8 cellular contexts compared by ENCODE assay signal in genomic region chr7:155356323-155357105, GRCh38. TPM values are rescaled to one million over a fixed set of nuclear protein-coding genes. Genes with fewer than 3 reads are reported as not detected.
DNase-seq lines count a peak whose midpoint lies in the region; ATAC-seq and TF ChIP-seq lines count a peak whose summit lies in the region.

No MANE protein-coding gene starts in this region.

- H3K27me3 ChIP-seq in DND-41 (ENCODE audit: insufficient read depth, low read length, poor library complexity) (no peaks in the 10 kb centered on the region), KMS-11 (ENCODE audit: insufficient read depth, low read depth) (peaks cover 15% of the 10 kb centered on the region; the same call in 1 of the 2 replicates)

- H3K9me3 ChIP-seq in DND-41 (ENCODE audit: insufficient read depth, low read length, severe bottlenecking): no peaks in the 10 kb centered on the region

- no peak overlapping the region for H3K4me3 ChIP-seq in DND-41 (ENCODE audit: low read depth in 1 of 2, low read length in 2 of 2)
- no peak overlapping the region for H3K4me3 ChIP-seq in KMS-11 (IDR thresholded peaks at IDR 0.05; ENCODE audit: insufficient read depth, low read depth, low read length)
- no peak overlapping the region for H3K4me3 ChIP-seq in astrocyte of the spinal cord (ENCODE audit: low read depth, low read length)

- H3K4me3 Mint-ChIP-seq in nephron (no peak overlapping the region), T-cell (no peak overlapping the region)
- no peak overlapping the region for H3K4me3 Mint-ChIP-seq in activated CD4-positive, alpha-beta memory T cell treated with anti-CD3 and anti-CD28 coated beads for 36 hours

- CTCF ChIA-PET in activated CD4-positive, alpha-beta memory T cell treated with anti-CD3 and anti-CD28 coated beads for 36 hours (lab: Charles Lee): interaction anchor here (0.9 to 2.2 kb wide), 6 partner anchors 9 to 443 kb away, joined by 3 to 13 read pairs (median 4); no protein-coding TSS in a partner anchor
- CTCF ChIA-PET in T-cell (lab: Charles Lee): interaction anchor here in 1 of 2 donors (1.1 kb wide), 1 partner anchor 429 kb away, joined by 3 read pairs; no protein-coding TSS in a partner anchor

- H3K27ac Mint-ChIP-seq in nephron (no peak overlapping the region), T-cell (no peak overlapping the region)
- no peak overlapping the region for H3K27ac Mint-ChIP-seq in activated CD4-positive, alpha-beta memory T cell treated with anti-CD3 and anti-CD28 coated beads for 36 hours

- H3K4me1 Mint-ChIP-seq in nephron (peaks cover 7% of the 10 kb centered on the region), T-cell (peaks cover 0 to 2% (median 0%) of the 10 kb centered on the region in 3 donors)
- H3K4me1 Mint-ChIP-seq in activated CD4-positive, alpha-beta memory T cell treated with anti-CD3 and anti-CD28 coated beads for 36 hours (ENCODE audit: low read depth): no peaks in the 10 kb centered on the region

- peak; percentile 37; the same call in 1 of the 3 replicates for ATAC-seq in DND-41 (ENCODE audit: insufficient read depth, low read depth)
- ATAC-seq in GM21786 (IDR thresholded peaks at IDR 0.05; ENCODE audit: unreplicated experiment): no peak
- no peak for ATAC-seq in T-cell (replicated peaks in 1 of 4)

- intact Hi-C loops in activated CD4-positive, alpha-beta memory T cell treated with anti-CD3 and anti-CD28 coated beads for 36 hours (cut with micrococcal nuclease): no loop called here

- no peak overlapping the region for H3K9ac ChIP-seq in DND-41 (ENCODE audit: low read depth, low read length)
- H3K9ac ChIP-seq in KMS-11: no peak overlapping the region

- H3K4me1 ChIP-seq in DND-41 (ENCODE audit: insufficient read depth, low read length) (0 out of 2 replicates have a peak, but pooled peaks cover 8% of the 10 kb centered on the region), KMS-11 (ENCODE audit: low read depth, poor library complexity, severe bottlenecking) (no peaks in the 10 kb centered on the region)

- POLR2A ChIA-PET in activated CD4-positive, alpha-beta memory T cell treated with anti-CD3 and anti-CD28 coated beads for 36 hours (lab: Charles Lee): no interaction called here
- POLR2A ChIA-PET in T-cell (lab: Charles Lee): no interaction called here

- DNase-seq in DND-41 (peak; percentile 27), astrocyte of the spinal cord (ENCODE audit: low read depth, low spot score) (peak; percentile 25), T-cell (no peak)
- no peak for DNase-seq in activated T-cell treated with anti-CD3 and anti-CD28 coated beads, Interleukin-2, amount 50 U/mL, for 48 hours
- DNase-seq in activated CD4-positive, alpha-beta memory T cell treated with anti-CD3 and anti-CD28 coated beads for 36 hours: no peak

- no peaks in the 10 kb centered on the region for H3K36me3 Mint-ChIP-seq in nephron (ENCODE audit: low read depth)
- no peaks in the 10 kb centered on the region for H3K36me3 Mint-ChIP-seq in activated CD4-positive, alpha-beta memory T cell treated with anti-CD3 and anti-CD28 coated beads for 36 hours
- H3K36me3 Mint-ChIP-seq in T-cell: no peaks in the 10 kb centered on the region

- in situ Hi-C loops in astrocyte of the spinal cord (cut with HindIII; ENCODE audit: low sequenced_read_pairs): no loop called here

- H3K27ac ChIP-seq in DND-41 (ENCODE audit: low read length) (no peak overlapping the region), KMS-11 (no peak overlapping the region)

- H3K9me3 Mint-ChIP-seq in nephron (no peaks in the 10 kb centered on the region), T-cell (no peaks in the 10 kb centered on the region)
- peaks cover 4% of the 10 kb centered on the region for H3K9me3 Mint-ChIP-seq in activated CD4-positive, alpha-beta memory T cell treated with anti-CD3 and anti-CD28 coated beads for 36 hours

- H2AFZ ChIP-seq in DND-41 (ENCODE audit: low read depth, low read length) (no peak overlapping the region), KMS-11 (ENCODE audit: low read depth) (no peak overlapping the region)

- H3K79me2 ChIP-seq in DND-41 (ENCODE audit: insufficient read depth, low read length): no peaks in the 10 kb centered on the region
- H3K79me2 ChIP-seq in KMS-11 (ENCODE audit: insufficient read depth, low read depth): no peaks in the 10 kb centered on the region

- TF ChIP-seq CTCF in DND-41 (IDR thresholded peaks at IDR 0.05; ENCODE audit: borderline replicate concordance, extremely low read depth, low read length, poor library complexity, severe bottlenecking): peak; percentile 64
- TF ChIP-seq CTCF in KMS-11 (conservative IDR thresholded peaks at IDR 0.05; ENCODE audit: low read depth, low read length): peak; percentile 18; the same call in 1 of the 2 replicates
- peak; percentile 43 for TF ChIP-seq CTCF in astrocyte of the spinal cord (IDR thresholded peaks at IDR 0.05; ENCODE audit: low read depth, low read length)
- TF ChIP-seq CTCF in nephron (IDR thresholded peaks at IDR 0.05; ENCODE audit: unreplicated experiment in 3 of 3): peak; percentile 35 to 52 (median 40)

- H4K20me1 ChIP-seq in DND-41 (ENCODE audit: insufficient read depth, low read length): no peaks in the 10 kb centered on the region
- no peaks in the 10 kb centered on the region for H4K20me1 ChIP-seq in KMS-11 (ENCODE audit: insufficient read depth)

- H3K27me3 Mint-ChIP-seq in nephron (ENCODE audit: low read depth) (peaks cover 92% of the 10 kb centered on the region), T-cell (peaks cover 16 to 29% of the 10 kb centered on the region in 2 donors)
- peaks cover 20% of the 10 kb centered on the region for H3K27me3 Mint-ChIP-seq in activated CD4-positive, alpha-beta memory T cell treated with anti-CD3 and anti-CD28 coated beads for 36 hours

- no peaks in the 10 kb centered on the region for H3K36me3 ChIP-seq in DND-41 (ENCODE audit: insufficient read depth, low read length)
- no peaks in the 10 kb centered on the region for H3K36me3 ChIP-seq in KMS-11 (ENCODE audit: insufficient read depth)

- H3K4me2 ChIP-seq in DND-41 (ENCODE audit: insufficient read depth, low read length): no peak overlapping the region
- no peak overlapping the region for H3K4me2 ChIP-seq in KMS-11

RNA-seq across cellular contexts. Expression of gene INSIG1, which starts 58.8 kb away (rescaled TPM):
- 10 to 100 TPM; 94.9 to 96.9 TPM for total RNA-seq in activated CD4-positive, alpha-beta memory T cell treated with anti-CD3 and anti-CD28 coated beads for 36 hours
- 10 to 100 TPM; 38.0 to 47.3 (median 42.4) TPM for total RNA-seq in T-cell

Comparison
In these comparisons a context has a peak if more than half of its experiments do, and no peak if none do; other contexts are left out.
1. DNase-seq: peak in DND-41 (single experiment) and astrocyte of the spinal cord (single experiment); none in activated T-cell treated with anti-CD3 and anti-CD28 coated beads, Interleukin-2, amount 50 U/mL, for 48 hours (0 of 2), activated CD4-positive, alpha-beta memory T cell treated with anti-CD3 and anti-CD28 coated beads for 36 hours (single experiment) and T-cell (0 of 34).
2. Peak in every context shown above with its lines, with median percentiles within 50 percentile points of each other: CTCF ChIP-seq.